ENCODE assay signal across 9 cellular contexts in the genomic region with DNA sequence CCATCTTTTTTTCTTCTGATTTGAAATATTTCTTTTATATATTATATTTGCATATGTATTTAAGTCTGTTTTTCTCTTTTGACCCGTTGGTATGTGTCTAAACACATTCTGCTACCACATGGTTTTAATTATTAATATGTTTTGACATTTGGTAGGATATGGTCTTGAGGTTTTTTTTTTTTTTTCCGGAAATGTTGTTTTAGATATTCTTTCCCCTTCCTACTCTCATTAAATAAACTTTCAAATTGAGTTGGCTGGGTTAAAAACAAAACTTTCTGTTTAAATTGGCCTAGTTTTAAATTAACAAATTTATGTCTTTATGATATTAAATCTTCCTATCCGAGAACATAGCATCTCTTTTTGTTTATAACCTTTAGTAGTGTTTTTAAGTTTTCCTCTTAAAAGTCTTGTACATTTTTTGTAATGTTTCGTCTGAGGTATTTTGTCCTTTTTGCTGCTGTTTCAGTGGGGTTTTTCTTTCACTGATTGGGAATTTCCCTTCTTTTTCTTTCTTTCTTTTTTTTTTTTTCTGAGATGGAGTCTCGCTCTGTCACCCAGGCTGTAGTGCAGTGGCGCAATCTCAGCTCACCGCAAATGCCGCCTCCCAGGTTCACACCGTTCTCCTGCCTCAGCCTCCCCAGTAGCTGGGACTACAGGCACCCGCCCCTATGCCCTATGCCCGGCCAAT. TPM values are rescaled to one million over a fixed set of nuclear protein-coding genes. Genes with fewer than 3 reads are reported as not detected.
DNase-seq lines count a peak whose midpoint lies in the region; ATAC-seq and TF ChIP-seq lines count a peak whose summit lies in the region.
"Had no signal": no experiment of that assay in that cellular context is flagged by ENCODE, and none has a peak within 500 bp of the region (broad histone marks: within the 10 kb centered on the region; RNA-seq: fewer than 3 reads in every experiment).

No MANE protein-coding gene starts in this region.

- H3K4me1 ChIP-seq in lower lobe of right lung (peaks cover 20% of the 10 kb centered on the region), heart right ventricle (peaks cover 0 to 79% (median 58%) of the 10 kb centered on the region in 9 donors)

- no peak overlapping the region for H3K4me3 ChIP-seq in MG63
- H3K4me3 ChIP-seq in lower lobe of right lung, result no peak overlapping the region
- no peak overlapping the region for H3K4me3 ChIP-seq in heart right ventricle

- H3K27ac ChIP-seq in lower lobe of right lung (no peak overlapping the region), heart right ventricle (no peak overlapping the region)

- 89 to 90% methylated on average over 11 of the region's 11 CpGs for WGBS in heart right ventricle, 2 donors

- intact Hi-C loops in lower lobe of right lung (cut with DNase I) (no loop called here), heart right ventricle (cut with DNase I) (no loop called here)

- H3K27me3 Mint-ChIP-seq in memory B cell, result no peaks in the 10 kb centered on the region

- ATAC-seq in GM18508 (IDR thresholded peaks at IDR 0.05; ENCODE audit: insufficient read depth, unreplicated experiment), result peak; percentile 44
- ATAC-seq in HG02588 (IDR thresholded peaks at IDR 0.05; ENCODE audit: unreplicated experiment), result peak; percentile 70
- ATAC-seq in memory B cell (ENCODE audit: low read depth), result peak; percentile 87
- no peak for ATAC-seq in lower lobe of right lung
- no peak for ATAC-seq in heart right ventricle

- DNase-seq in T-helper 9 cell (peak; percentile 30), memory B cell (ENCODE audit: low spot score in 2 of 2) (peak; percentile 20 to 34), MG63 (no peak), NCI-H1930 (lab: John Stamatoyannopoulos, UW) (no peak), lower lobe of right lung (no peak), heart right ventricle (no peak)
- DNase-seq: MV-4-11 had no signal

- TF ChIP-seq CTCF in lower lobe of right lung (IDR thresholded peaks at IDR 0.05), result no peak
- no peak for TF ChIP-seq CTCF in heart right ventricle (IDR thresholded peaks at IDR 0.05)

- H3K9me3 ChIP-seq in MG63 (no peaks in the 10 kb centered on the region), lower lobe of right lung (no peaks in the 10 kb centered on the region), heart right ventricle (no peaks in the 10 kb centered on the region)

- H3K4me1 Mint-ChIP-seq in memory B cell, result peaks cover 26% of the 10 kb centered on the region

- H3K4me3 Mint-ChIP-seq in memory B cell, result peak overlapping the region; percentile 70

- H3K27me3 ChIP-seq in MG63 (no peaks in the 10 kb centered on the region), lower lobe of right lung (ENCODE audit: low read depth) (no peaks in the 10 kb centered on the region), heart right ventricle (no peaks in the 10 kb centered on the region)

- H3K36me3 Mint-ChIP-seq in memory B cell, result peaks cover 7% of the 10 kb centered on the region

- peak overlapping the region; percentile 94 for H3K27ac Mint-ChIP-seq in memory B cell

- peaks cover 7% of the 10 kb centered on the region; the same call in 1 of the 2 replicates for H3K36me3 ChIP-seq in MG63
- H3K36me3 ChIP-seq in lower lobe of right lung, result no peaks in the 10 kb centered on the region
- H3K36me3 ChIP-seq in heart right ventricle, result no peaks in the 10 kb centered on the region

- no peaks in the 10 kb centered on the region for H3K9me3 Mint-ChIP-seq in memory B cell

RNA-seq across cellular contexts. Expression of gene STAM, which starts 25.4 kb away (rescaled TPM):
- total RNA-seq in MG63 (2014; rRNA removed; shearing (Covaris generic); ENCODE audit: low replicate concordance), result 9.3 and 13.6 TPM in 2 replicates
- total RNA-seq in lower lobe of right lung, result 30.3 TPM
- total RNA-seq in heart right ventricle, result 10 to 100 TPM; 22.8 to 43.5 (median 31.8) TPM
- polyA plus RNA-seq in heart right ventricle, result 10 to 100 TPM in 1 of 2 donors, 1 to 10 TPM in 1; 9.9 to 10.7 TPM

RNA-seq across cellular contexts. Expression of gene HACD1, which starts 52.2 kb away (rescaled TPM):
- 37.3 and 71.8 TPM in 2 replicates for total RNA-seq in MG63 (2014; rRNA removed; shearing (Covaris generic); ENCODE audit: low replicate concordance)
- 20.4 TPM for total RNA-seq in lower lobe of right lung
- total RNA-seq in heart right ventricle, result 100 to 1,000 TPM; 133 to 227 (median 170) TPM
- 100 to 1,000 TPM; 109 to 242 TPM for polyA plus RNA-seq in heart right ventricle

Comparison
In these comparisons a context has a peak if more than half of its experiments do, and no peak if none do; other contexts are left out.
1. ATAC-seq: peak in GM18508 (single experiment), HG02588 (single experiment) and memory B cell (single experiment); none in lower lobe of right lung (0 of 2) and heart right ventricle (0 of 8).
2. DNase-seq: peak in T-helper 9 cell (single experiment) and memory B cell (2 of 2); none in MG63 (single experiment), NCI-H1930 (0 of 2), lower lobe of right lung (single experiment) and heart right ventricle (0 of 2).